In genomic region chr6:158668707-158669103, GRCh38 we compare ENCODE assay signal across 1 cellular context.
TF ChIP-seq lines count a peak whose summit lies in the region.

No MANE protein-coding gene starts in this region.

TF ChIP-seq in IMR-90, 13 proteins besides CTCF, POLR2A, EP300 and RAD21 (continued from another document):
- TF ChIP-seq ELK1 (IDR thresholded peaks at IDR 0.05; ENCODE audit: borderline replicate concordance, low read depth, low read length) (no peak), RCOR1 (IDR thresholded peaks at IDR 0.05; ENCODE audit: insufficient replicate concordance, low read length) (no peak), BHLHE40 (IDR thresholded peaks at IDR 0.05; ENCODE audit: low read depth, low read length) (no peak)
